ENCODE assay signal across 13 cellular contexts in the genomic region with DNA sequence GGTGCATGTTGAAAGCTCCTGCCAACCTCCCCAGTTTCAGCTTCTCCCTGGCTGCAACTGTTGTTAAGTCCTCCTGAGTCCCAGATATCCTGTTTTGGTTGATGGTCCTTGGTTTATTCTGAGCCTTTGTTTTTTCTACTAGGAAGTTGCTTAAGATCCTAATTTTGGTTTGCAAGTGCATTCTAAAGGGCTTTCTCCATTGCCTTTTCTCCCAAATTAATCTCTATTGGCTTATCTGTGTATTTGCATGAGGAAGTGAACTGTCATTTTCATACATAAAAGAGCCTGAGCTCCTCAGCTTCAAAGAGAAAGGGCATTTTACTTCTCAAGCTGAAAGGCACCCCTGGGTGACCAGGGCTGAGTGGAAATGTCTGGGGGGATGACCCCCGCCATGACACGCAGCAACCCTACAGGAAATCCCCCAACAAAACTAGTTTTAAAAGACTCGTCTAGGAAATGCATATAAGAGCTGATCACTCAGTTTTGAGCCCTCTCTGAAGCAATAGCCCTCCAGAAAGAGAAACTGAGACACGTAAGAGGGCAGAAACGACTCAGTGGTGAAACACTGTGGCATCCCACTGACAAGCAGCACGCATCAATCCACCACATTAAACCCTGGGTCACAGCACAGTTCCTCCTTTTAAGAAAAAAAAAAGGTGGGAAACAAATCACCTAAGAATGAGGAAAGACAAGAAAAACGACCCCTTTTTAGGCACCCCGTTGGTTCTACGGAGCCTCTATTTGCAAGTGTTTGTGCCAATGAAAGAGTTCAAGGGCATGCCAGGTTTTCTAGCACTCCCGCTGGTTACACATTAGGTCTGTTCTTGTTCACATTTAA.
A peak's percentile ranks its signal among the peaks of the same experiment; 100 is the strongest.
DNase-seq lines count a peak whose midpoint lies in the region; ATAC-seq and TF ChIP-seq lines count a peak whose summit lies in the region.
"Had no signal": no experiment of that assay in that cellular context is flagged by ENCODE, and none has a peak within 500 bp of the region (broad histone marks: within the 10 kb centered on the region; RNA-seq: fewer than 3 reads in every experiment).

No MANE protein-coding gene starts in this region.

- no peaks in the 10 kb centered on the region for H3K9me2 ChIP-seq in SK-N-SH

- H3K27ac ChIP-seq in mammary epithelial cell (ENCODE audit: insufficient read depth, low read depth, low read length): no peak overlapping the region
- H3K27ac ChIP-seq in breast epithelium: no peak overlapping the region
- no peak overlapping the region for H3K27ac ChIP-seq in foreskin keratinocyte
- H3K27ac ChIP-seq in SK-N-SH (ENCODE audit: low read depth in 2 of 2, low read length in 1 of 2): no peak overlapping the region
- H3K27ac ChIP-seq: dorsolateral prefrontal cortex, heart left ventricle had no signal

- no peak for TF ChIP-seq EP300 in SK-N-SH (IDR thresholded peaks at IDR 0.05; ENCODE audit: borderline replicate concordance in 1 of 2, low read depth in 1 of 2, low read length in 1 of 2)

- no peak overlapping the region for H3K4me3 ChIP-seq in mammary epithelial cell (replicated peaks in 1 of 3; ENCODE audit: insufficient read depth in 1 of 3, low read depth in 2 of 3, low read length in 3 of 3)
- H3K4me3 ChIP-seq in breast epithelium: no peak overlapping the region
- peak overlapping the region; percentile 62 for H3K4me3 ChIP-seq in NB4 (ENCODE audit: low read depth, low read length)
- no peak overlapping the region for H3K4me3 ChIP-seq in SK-N-SH (ENCODE audit: low read depth in 2 of 2, low read length in 1 of 2)
- H3K4me3 ChIP-seq: dorsolateral prefrontal cortex, heart left ventricle had no signal

- TF ChIP-seq POLR2A in breast epithelium (IDR thresholded peaks at IDR 0.05) (no peak), NB4 (IDR thresholded peaks at IDR 0.05; ENCODE audit: extremely low read depth, insufficient read length) (no peak)

- no peaks in the 10 kb centered on the region for H3K27me3 ChIP-seq in mammary epithelial cell (ENCODE audit: insufficient read depth, low read length)
- no peaks in the 10 kb centered on the region for H3K27me3 ChIP-seq in breast epithelium
- no peaks in the 10 kb centered on the region for H3K27me3 ChIP-seq in foreskin keratinocyte
- no peaks in the 10 kb centered on the region for H3K27me3 ChIP-seq in SK-N-SH (ENCODE audit: insufficient read depth)
- H3K27me3 ChIP-seq: dorsolateral prefrontal cortex, heart left ventricle had no signal

- H3K4me3 Mint-ChIP-seq in stimulated activated naive CD8-positive, alpha-beta T cell treated with anti-CD3 and anti-CD28 coated beads, Interleukin-15, amount 100 ng/mL, for 72 hours: peak overlapping the region; percentile 3 to 38
- H3K4me3 Mint-ChIP-seq: activated naive CD4-positive, alpha-beta T cell treated with anti-CD3 and anti-CD28 coated beads, Interleukin-2, amount 50 U/mL, for 24 hours had no signal

- no peak for TF ChIP-seq CTCF in mammary epithelial cell (conservative IDR thresholded peaks at IDR 0.05 in 1 of 2, IDR thresholded peaks at IDR 0.05 in 1 of 2; ENCODE audit: extremely low read depth in 1 of 2, insufficient read depth in 1 of 2, low read depth in 1 of 2, low read length in 2 of 2)
- no peak for TF ChIP-seq CTCF in breast epithelium (IDR thresholded peaks at IDR 0.05)
- no peak for TF ChIP-seq CTCF in NB4 (IDR thresholded peaks at IDR 0.05; ENCODE audit: low read depth, low read length)
- TF ChIP-seq CTCF in foreskin keratinocyte (conservative IDR thresholded peaks at IDR 0.05): no peak
- TF ChIP-seq CTCF in SK-N-SH (IDR thresholded peaks at IDR 0.05): no peak

- no TSS peak for BruUV-seq in mammary epithelial cell (replicated peaks; lab: Mats Ljungman, UMichigan)

- ATAC-seq in HG02973 (IDR thresholded peaks at IDR 0.05; ENCODE audit: unreplicated experiment): peak; percentile 73
- peak; percentile 87 for ATAC-seq in stimulated activated naive CD8-positive, alpha-beta T cell treated with anti-CD3 and anti-CD28 coated beads, Interleukin-15, amount 100 ng/mL, for 72 hours
- no peak for ATAC-seq in foreskin keratinocyte
- ATAC-seq: heart left ventricle had no signal

- H3K9me3 ChIP-seq in mammary epithelial cell (replicated peaks; ENCODE audit: insufficient read depth, low read length) (no peaks in the 10 kb centered on the region), breast epithelium (peaks cover 0 to 6% of the 10 kb centered on the region in 2 donors), SK-N-SH (no peaks in the 10 kb centered on the region; the same call in 1 of the 2 replicates)
- H3K9me3 ChIP-seq: heart left ventricle had no signal

- in situ Hi-C loops in mammary epithelial cell (cut with MboI; ENCODE audit: low sequenced_read_pairs in 2 of 2): no loop called here

- intact Hi-C loops in mammary epithelial cell (cut with micrococcal nuclease) (no loop called here), breast epithelium (cut with DNase I; ENCODE audit: low total_unique reads) (no loop called here)

- CTCF ChIA-PET in mammary epithelial cell (lab: Charles Lee; ENCODE audit: low non-redundant PET): no interaction called here
- CTCF ChIA-PET in SK-N-SH (lab: Yijun Ruan, JAX): interaction anchor here (0.6 to 1.3 kb wide), 2 partner anchors 15 to 91 kb away, joined by 3 read pairs; no protein-coding TSS in a partner anchor

- 60% methylated on average over 10 of the region's 10 CpGs for WGBS in mammary epithelial cell (ENCODE audit: low coverage, missing lambda C conversion rate)
- WGBS in SK-N-SH (ENCODE audit: low lambda C conversion rate): 48% methylated on average over 10 of the region's 10 CpGs

- H3K36me3 ChIP-seq in mammary epithelial cell (ENCODE audit: insufficient read depth, low read length): no peaks in the 10 kb centered on the region
- no peaks in the 10 kb centered on the region for H3K36me3 ChIP-seq in breast epithelium
- H3K36me3 ChIP-seq in SK-N-SH (replicated peaks in 1 of 2; ENCODE audit: control insufficient read depth in 1 of 2, insufficient read depth in 2 of 2, low read length in 1 of 2): no peaks in the 10 kb centered on the region
- H3K36me3 ChIP-seq: heart left ventricle had no signal

- no peaks in the 10 kb centered on the region for H3K79me2 ChIP-seq in mammary epithelial cell (ENCODE audit: insufficient read depth, low read length)
- H3K79me2 ChIP-seq in SK-N-SH (ENCODE audit: insufficient read depth): no peaks in the 10 kb centered on the region

- H2AFZ ChIP-seq in mammary epithelial cell (ENCODE audit: low read depth, low read length) (peak overlapping the region; percentile 24), SK-N-SH (ENCODE audit: low read depth) (no peak overlapping the region)

- H3K4me1 ChIP-seq in mammary epithelial cell (ENCODE audit: insufficient read depth, low read length) (no peaks in the 10 kb centered on the region), breast epithelium (no peaks in the 10 kb centered on the region), foreskin keratinocyte (no peaks in the 10 kb centered on the region), SK-N-SH (ENCODE audit: control insufficient read depth in 1 of 2, insufficient read depth in 2 of 2, low read depth in 1 of 2, low read length in 1 of 2) (no peaks in the 10 kb centered on the region; a peak in 1 of 4 replicates)

- H3K4me2 ChIP-seq in mammary epithelial cell (ENCODE audit: insufficient read depth, low read depth, low read length) (no peak overlapping the region), SK-N-SH (no peak overlapping the region)

- no peaks in the 10 kb centered on the region for H3K27me3 Mint-ChIP-seq in stimulated activated naive CD8-positive, alpha-beta T cell treated with anti-CD3 and anti-CD28 coated beads, Interleukin-15, amount 100 ng/mL, for 72 hours

- H3K9me3 Mint-ChIP-seq in stimulated activated naive CD8-positive, alpha-beta T cell treated with anti-CD3 and anti-CD28 coated beads, Interleukin-15, amount 100 ng/mL, for 72 hours: peaks cover 7% of the 10 kb centered on the region in 2 donors
- H3K9me3 Mint-ChIP-seq: activated naive CD4-positive, alpha-beta T cell treated with anti-CD3 and anti-CD28 coated beads, Interleukin-2, amount 50 U/mL, for 24 hours had no signal

- peak overlapping the region; percentile 57 to 71 for H3K27ac Mint-ChIP-seq in stimulated activated naive CD8-positive, alpha-beta T cell treated with anti-CD3 and anti-CD28 coated beads, Interleukin-15, amount 100 ng/mL, for 72 hours
- H3K27ac Mint-ChIP-seq: activated naive CD4-positive, alpha-beta T cell treated with anti-CD3 and anti-CD28 coated beads, Interleukin-2, amount 50 U/mL, for 24 hours; naive B cell had no signal

- H3K9ac ChIP-seq in mammary epithelial cell (ENCODE audit: insufficient read depth, low read length) (no peak overlapping the region), SK-N-SH (no peak overlapping the region)

- dilution Hi-C loops in mammary epithelial cell (cut with HindIII; ENCODE audit: low sequenced_read_pairs): no loop called here

- H4K20me1 ChIP-seq in mammary epithelial cell (ENCODE audit: insufficient read depth, low read length) (no peaks in the 10 kb centered on the region), SK-N-SH (ENCODE audit: insufficient read depth) (no peaks in the 10 kb centered on the region)

- DNase-seq in mammary epithelial cell (no peak), breast epithelium (ENCODE audit: low spot score in 2 of 2) (no peak), NB4 (ENCODE audit: low read depth) (peak; percentile 84), KG1 (lab: John Stamatoyannopoulos, UW) (no peak), foreskin keratinocyte (no peak), SK-N-SH (no peak)
- DNase-seq in stimulated activated naive CD8-positive, alpha-beta T cell treated with anti-CD3 and anti-CD28 coated beads, Interleukin-15, amount 100 ng/mL, for 72 hours: peak in 1 of 2 donors; percentile 26
- DNase-seq: dorsolateral prefrontal cortex, heart left ventricle, naive B cell, NCI-H1105 had no signal

- POLR2A ChIA-PET in SK-N-SH (lab: Yijun Ruan, JAX): no interaction called here

- H3F3A ChIP-seq in SK-N-SH (replicated peaks; ENCODE audit: insufficient read depth): no peaks in the 10 kb centered on the region

- TF ChIP-seq RAD21 in SK-N-SH (IDR thresholded peaks at IDR 0.05; ENCODE audit: low read length): no peak

- peaks cover 11% of the 10 kb centered on the region for H3K4me1 Mint-ChIP-seq in stimulated activated naive CD8-positive, alpha-beta T cell treated with anti-CD3 and anti-CD28 coated beads, Interleukin-15, amount 100 ng/mL, for 72 hours
- H3K4me1 Mint-ChIP-seq: activated naive CD4-positive, alpha-beta T cell treated with anti-CD3 and anti-CD28 coated beads, Interleukin-2, amount 50 U/mL, for 24 hours; naive B cell had no signal

TF ChIP-seq in SK-N-SH, 30 proteins besides CTCF, POLR2A, EP300 and RAD21 (continues in another document):
- TF ChIP-seq GATA2 (CRISPR knock-in tag; IDR thresholded peaks at IDR 0.05): no peak
- TF ChIP-seq FOXJ3 (CRISPR knock-in tag; IDR thresholded peaks at IDR 0.05): no peak
- TF ChIP-seq CHD2 (IDR thresholded peaks at IDR 0.05; ENCODE audit: low read length, partially characterized antibody): no peak
- no peak for TF ChIP-seq POLR2AphosphoS5 (IDR thresholded peaks at IDR 0.05; ENCODE audit: low read depth, low read length)
- TF ChIP-seq EZH2phosphoT487 (IDR thresholded peaks at IDR 0.05; ENCODE audit: borderline replicate concordance, low read depth): no peak
- TF ChIP-seq GABPA (IDR thresholded peaks at IDR 0.05; ENCODE audit: low read depth): no peak
